Comparison of ENCODE assay signal across 24 cellular contexts in genomic region chr5:67963789-67964519, GRCh38.
DNase-seq lines count a peak whose midpoint lies in the region; ATAC-seq and TF ChIP-seq lines count a peak whose summit lies in the region.
"Had no signal": no experiment of that assay in that cellular context is flagged by ENCODE, and none has a peak within 500 bp of the region (broad histone marks: within the 10 kb centered on the region; RNA-seq: fewer than 3 reads in every experiment).

No MANE protein-coding gene starts in this region.

- POLR2A ChIA-PET in MCF 10A (lab: Yijun Ruan, JAX) = interaction anchor here (0.7 to 1.0 kb wide), 2 partner anchors 8 to 307 kb away, joined by 3 read pairs; no protein-coding TSS in a partner anchor

- peaks cover 0 to 5% of the 10 kb centered on the region in 2 donors for H3K4me1 ChIP-seq in breast epithelium
- H3K4me1 ChIP-seq: uterus had no signal

- H3K36me3 Mint-ChIP-seq in MCF 10A (ENCODE audit: insufficient read depth, unreplicated experiment) = no peaks in the 10 kb centered on the region
- H3K36me3 Mint-ChIP-seq in mesothelial cell of epicardium = no peaks in the 10 kb centered on the region
- H3K36me3 Mint-ChIP-seq: immature natural killer cell, natural killer cell had no signal

- CTCF ChIA-PET in MCF 10A (lab: Yijun Ruan, JAX) = no interaction called here

- ATAC-seq in HG02759 (IDR thresholded peaks at IDR 0.05; ENCODE audit: unreplicated experiment) = no peak
- ATAC-seq in HG03095 (IDR thresholded peaks at IDR 0.05; ENCODE audit: unreplicated experiment) = no peak
- ATAC-seq: natural killer cell; stimulated activated naive CD8-positive, alpha-beta T cell treated with anti-CD3 and anti-CD28 coated beads, Interleukin-15, amount 100 ng/mL, for 72 hours had no signal

- BruUV-seq in MCF 10A (replicated peaks; lab: Mats Ljungman, UMichigan) = no TSS peak

- no peaks in the 10 kb centered on the region for H3K27me3 ChIP-seq in breast epithelium
- H3K27me3 ChIP-seq: uterus had no signal

- H3K27ac ChIP-seq in breast epithelium = peak overlapping the region in 1 of 2 donors; percentile 38
- H3K27ac ChIP-seq: GM23248, uterus had no signal

- H3K27ac Mint-ChIP-seq in MCF 10A (ENCODE audit: low read depth, unreplicated experiment) (peak overlapping the region; percentile 54), mesothelial cell of epicardium (peak overlapping the region; percentile 13)
- H3K27ac Mint-ChIP-seq: activated CD4-positive, alpha-beta T cell treated with anti-CD3 and anti-CD28 coated beads, Interleukin-2, amount 10 ng/mL, durations not matched to agents 24 days and 14 days; immature natural killer cell; natural killer cell; progenitor cell of endocrine pancreas; stimulated activated naive CD8-positive, alpha-beta T cell treated with anti-CD3 and anti-CD28 coated beads, Interleukin-15, amount 100 ng/mL, for 72 hours had no signal

- DNase-seq in MCF 10A (ENCODE audit: unreplicated experiment) = no peak
- DNase-seq in breast epithelium (ENCODE audit: low spot score in 2 of 2) = no peak
- peak; percentile 70 for DNase-seq in epithelial cell of esophagus (ENCODE audit: low read depth)
- DNase-seq in mesothelial cell of epicardium (ENCODE audit: low spot score in 2 of 2, unreplicated experiment in 2 of 2) = no peak
- peak; percentile 52 for DNase-seq in ureter (ENCODE audit: low spot score)
- DNase-seq in NCI-H524 treated with DMSO at 0.1 percent for 48 hours (lab: John Stamatoyannopoulos, UW) = no peak
- DNase-seq: activated CD4-positive, alpha-beta T cell treated with anti-CD3 and anti-CD28 coated beads, Interleukin-2, amount 10 ng/mL, durations not matched to agents 24 days and 14 days; activated CD8-positive, alpha-beta memory T cell treated with anti-CD3 and anti-CD28 coated beads, Interleukin-2, amount 50 U/mL, for 48 hours; activated gamma-delta T cell treated with Interleukin-2 at 50 U/mL for 16 hours; amniotic stem cell; caudate nucleus; effector CD4-positive, alpha-beta T cell; glutamatergic neuron; GM23248; immature natural killer cell; IMR-90; natural killer cell; NCI-H187; NCI-H446 treated with DMSO at 0.1 percent for 48 hours; stimulated activated naive CD8-positive, alpha-beta T cell treated with anti-CD3 and anti-CD28 coated beads, Interleukin-15, amount 100 ng/mL, for 72 hours; uterus had no signal

- H3K27me3 Mint-ChIP-seq in MCF 10A (ENCODE audit: insufficient read depth, unreplicated experiment) (no peaks in the 10 kb centered on the region), mesothelial cell of epicardium (ENCODE audit: low read depth) (no peaks in the 10 kb centered on the region)
- H3K27me3 Mint-ChIP-seq: progenitor cell of endocrine pancreas; stimulated activated naive CD8-positive, alpha-beta T cell treated with anti-CD3 and anti-CD28 coated beads, Interleukin-15, amount 100 ng/mL, for 72 hours had no signal

- H3K36me3 ChIP-seq in breast epithelium = no peaks in the 10 kb centered on the region
- H3K36me3 ChIP-seq: uterus had no signal

- intact Hi-C loops in MCF 10A (cut with micrococcal nuclease) (no loop called here), breast epithelium (cut with DNase I; ENCODE audit: low total_unique reads) (no loop called here)

- H3K4me3 ChIP-seq in breast epithelium = no peak overlapping the region
- no peak overlapping the region for H3K4me3 ChIP-seq in epithelial cell of esophagus (ENCODE audit: low read length)
- H3K4me3 ChIP-seq: GM23248, uterus had no signal

- no peaks in the 10 kb centered on the region for H3K9me3 Mint-ChIP-seq in MCF 10A (ENCODE audit: unreplicated experiment)
- peaks cover 4% of the 10 kb centered on the region for H3K9me3 Mint-ChIP-seq in mesothelial cell of epicardium
- H3K9me3 Mint-ChIP-seq: activated CD4-positive, alpha-beta T cell treated with anti-CD3 and anti-CD28 coated beads, Interleukin-2, amount 10 ng/mL, durations not matched to agents 24 days and 14 days; immature natural killer cell; stimulated activated naive CD8-positive, alpha-beta T cell treated with anti-CD3 and anti-CD28 coated beads, Interleukin-15, amount 100 ng/mL, for 72 hours had no signal

- no peaks in the 10 kb centered on the region for H3K9me3 ChIP-seq in breast epithelium
- H3K9me3 ChIP-seq: uterus had no signal

- no peak for TF ChIP-seq POLR2A in breast epithelium (IDR thresholded peaks at IDR 0.05)

- TF ChIP-seq CTCF in MCF 10A (IDR thresholded peaks at IDR 0.05; ENCODE audit: unreplicated experiment) (no peak), breast epithelium (IDR thresholded peaks at IDR 0.05) (no peak), epithelial cell of esophagus (IDR thresholded peaks at IDR 0.05; ENCODE audit: insufficient read depth, low read depth, low read length, missing control alignments) (no peak), mesothelial cell of epicardium (IDR thresholded peaks at IDR 0.05; ENCODE audit: unreplicated experiment) (no peak)

- H3K4me3 Mint-ChIP-seq in MCF 10A (ENCODE audit: unreplicated experiment) (no peak overlapping the region), mesothelial cell of epicardium (no peak overlapping the region)
- H3K4me3 Mint-ChIP-seq: activated CD4-positive, alpha-beta T cell treated with anti-CD3 and anti-CD28 coated beads, Interleukin-2, amount 10 ng/mL, durations not matched to agents 24 days and 14 days; immature natural killer cell; natural killer cell; stimulated activated naive CD8-positive, alpha-beta T cell treated with anti-CD3 and anti-CD28 coated beads, Interleukin-15, amount 100 ng/mL, for 72 hours had no signal

- peaks cover 8% of the 10 kb centered on the region for H3K4me1 Mint-ChIP-seq in MCF 10A (ENCODE audit: insufficient read depth, unreplicated experiment)
- peaks cover 23% of the 10 kb centered on the region for H3K4me1 Mint-ChIP-seq in mesothelial cell of epicardium
- H3K4me1 Mint-ChIP-seq: activated CD4-positive, alpha-beta T cell treated with anti-CD3 and anti-CD28 coated beads, Interleukin-2, amount 10 ng/mL, durations not matched to agents 24 days and 14 days; immature natural killer cell; natural killer cell; stimulated activated naive CD8-positive, alpha-beta T cell treated with anti-CD3 and anti-CD28 coated beads, Interleukin-15, amount 100 ng/mL, for 72 hours had no signal

Comparison
In these comparisons a context has a peak if more than half of its experiments do, and no peak if none do; other contexts are left out.
1. DNase-seq: peak in epithelial cell of esophagus (single experiment) and ureter (single experiment); none in MCF 10A (single experiment), breast epithelium (0 of 2), mesothelial cell of epicardium (0 of 2) and NCI-H524 treated with DMSO at 0.1 percent for 48 hours (single experiment).